In genomic region chr11:65506770-65507485, GRCh38 we compare ENCODE assay signal across 8 cellular contexts. TPM values are rescaled to one million over a fixed set of nuclear protein-coding genes. Genes with fewer than 3 reads are reported as not detected.
DNase-seq lines count a peak whose midpoint lies in the region; ATAC-seq, FAIRE-seq and TF ChIP-seq lines count a peak whose summit lies in the region.

No MANE protein-coding gene starts in this region.

- no peaks in the 10 kb centered on the region for H3K9me2 ChIP-seq in PC-9 (ENCODE audit: insufficient read depth)

- intact Hi-C loops in PC-9 (cut with micrococcal nuclease; ENCODE audit: unreplicated experiment) = loop anchor here (1.0 kb wide), 1 partner anchor 20 kb away; no protein-coding TSS in a partner anchor
- intact Hi-C loops in kidney (cut with DNase I) = loop anchor here (5.0 kb wide), 1 partner anchor 90 kb away; no protein-coding TSS in a partner anchor

- peaks cover 53% of the 10 kb centered on the region for H4K20me1 ChIP-seq in PC-9 (ENCODE audit: insufficient read depth)

- BruUV-seq in PC-9 (replicated peaks; lab: Mats Ljungman, UMichigan) = no TSS peak

- no peak for FAIRE-seq in kidney (lab: Jason Lieb, UNC)

- DNase-seq in Ammon's horn (ENCODE audit: low spot score) (peak; percentile 53), PC-9 (no peak), astrocyte of the hippocampus (ENCODE audit: low read depth, low spot score) (peak; percentile 57), kidney (peak; percentile 65), cerebellum (ENCODE audit: low spot score) (no peak)
- peak; percentile 57 for DNase-seq in stimulated activated naive CD8-positive, alpha-beta T cell treated with anti-CD3 and anti-CD28 coated beads, Interleukin-15, Interleukin-2, amounts not matched to agents 100 U/mL and 50 U/mL, for 24 hours

- CTCF ChIA-PET in PC-9 (lab: Charles Lee) = interaction anchor here (0.6 to 5.0 kb wide), 5 partner anchors 35 to 149 kb away, joined by 3 to 43 read pairs (median 4); partner anchors contain the start of gene FAM89B

- no peaks in the 10 kb centered on the region for H3K27me3 ChIP-seq in PC-9 (ENCODE audit: insufficient read depth, low read depth)

- H3K4me3 ChIP-seq in PC-9 (peak overlapping the region; percentile 23; the same call in 1 of the 2 replicates), kidney (ENCODE audit: low read length in 2 of 2) (peak overlapping the region; percentile 22 to 93)

- POLR2A ChIA-PET in PC-9 (lab: Charles Lee; ENCODE audit: unreplicated experiment) = interaction anchor here (0.6 to 2.9 kb wide), 20 partner anchors 8 to 395 kb away, joined by 3 to 84 read pairs (median 10); partner anchors contain the start of genes MALAT1, SCYL1, TM7SF2 and ZNRD2

- no peak overlapping the region for H2AFZ ChIP-seq in PC-9

- H3K9ac ChIP-seq in kidney (ENCODE audit: low read length in 2 of 2) = peak overlapping the region in 1 of 2 donors; percentile 100

- H3K79me2 ChIP-seq in PC-9 (ENCODE audit: low read depth) = peaks cover 49% of the 10 kb centered on the region

- peak; percentile 2 for ATAC-seq in GM18520 (IDR thresholded peaks at IDR 0.05; ENCODE audit: unreplicated experiment)
- peak; percentile 15 for ATAC-seq in HG03060 (IDR thresholded peaks at IDR 0.05; ENCODE audit: low read depth, unreplicated experiment)
- peak; percentile 52 for ATAC-seq in stimulated activated naive CD8-positive, alpha-beta T cell treated with anti-CD3 and anti-CD28 coated beads, Interleukin-15, Interleukin-2, amounts not matched to agents 100 U/mL and 50 U/mL, for 24 hours

- H3K9me3 ChIP-seq in PC-9 (ENCODE audit: insufficient read depth, low read depth) (no peaks in the 10 kb centered on the region), kidney (ENCODE audit: control insufficient read depth in 1 of 2, low read length in 2 of 2) (no peaks in the 10 kb centered on the region)

- H3K27ac ChIP-seq in PC-9 (peak overlapping the region; percentile 97), kidney (ENCODE audit: low read depth in 2 of 2, low read length in 2 of 2) (peak overlapping the region; percentile 99)

- H3K4me1 ChIP-seq in PC-9 (replicated peaks; ENCODE audit: insufficient read depth) (peaks cover 56% of the 10 kb centered on the region), kidney (ENCODE audit: control insufficient read depth in 1 of 2, insufficient read depth in 1 of 2, low read depth in 1 of 2, low read length in 2 of 2) (peaks cover 6 to 10% of the 10 kb centered on the region in 2 donors)

- H3K4me2 ChIP-seq in PC-9 = peak overlapping the region; percentile 99

- TF ChIP-seq CTCF in PC-9 (conservative IDR thresholded peaks at IDR 0.05) = no peak
- no peak for TF ChIP-seq CTCF in kidney (IDR thresholded peaks at IDR 0.05; ENCODE audit: borderline replicate concordance, extremely low read depth, insufficient read depth)

- peaks cover 79% of the 10 kb centered on the region for H3F3A ChIP-seq in PC-9 (ENCODE audit: insufficient read depth, low read depth)

- H3K36me3 ChIP-seq in PC-9 (ENCODE audit: low read depth) (peaks cover 46% of the 10 kb centered on the region), kidney (ENCODE audit: control insufficient read depth in 1 of 2, insufficient read depth in 2 of 2, low read length in 2 of 2) (peaks cover 34 to 46% of the 10 kb centered on the region in 2 donors)

RNA-seq across cellular contexts. Expression of gene MALAT1, which starts 8.1 kb away (rescaled TPM):
- 6,494 and 7,852 TPM in 2 replicates for total RNA-seq in PC-9 (2021)
- 15,262 TPM for total RNA-seq in kidney
- 219 TPM for polyA plus RNA-seq in kidney (ENCODE audit: insufficient read depth, low read depth, low replicate concordance)
- 17,703 TPM for total RNA-seq in cerebellum

RNA-seq across cellular contexts. Expression of gene SCYL1, which starts 18.0 kb away (rescaled TPM):
- total RNA-seq in PC-9 (2021) = 106 and 135 TPM in 2 replicates
- total RNA-seq in kidney = 72.2 TPM
- 78.9 TPM for polyA plus RNA-seq in kidney (ENCODE audit: insufficient read depth, low read depth, low replicate concordance)
- 30.7 TPM for total RNA-seq in cerebellum

RNA-seq across cellular contexts. Expression of gene LTBP3, which starts 51.2 kb away (rescaled TPM):
- total RNA-seq in PC-9 (2021) = 455 and 553 TPM in 2 replicates
- 165 TPM for total RNA-seq in kidney
- polyA plus RNA-seq in kidney (ENCODE audit: insufficient read depth, low read depth, low replicate concordance) = 61.6 TPM
- total RNA-seq in cerebellum = 27.9 TPM

Comparison
In these comparisons a context has a peak if more than half of its experiments do, and no peak if none do; other contexts are left out.
1. DNase-seq: peak in Ammon's horn (single experiment), astrocyte of the hippocampus (single experiment), kidney (single experiment) and stimulated activated naive CD8-positive, alpha-beta T cell treated with anti-CD3 and anti-CD28 coated beads, Interleukin-15, Interleukin-2, amounts not matched to agents 100 U/mL and 50 U/mL, for 24 hours (single experiment); none in PC-9 (0 of 2) and cerebellum (single experiment).
2. ATAC-seq: peak in every context shown above with its lines; median percentile 52 in stimulated activated naive CD8-positive, alpha-beta T cell treated with anti-CD3 and anti-CD28 coated beads, Interleukin-15, Interleukin-2, amounts not matched to agents 100 U/mL and 50 U/mL, for 24 hours; 15 in HG03060; 2 in GM18520.